19 cellular contexts compared by ENCODE assay signal in genomic region chr20:63958964-63959698, GRCh38. TPM values are rescaled to one million over a fixed set of nuclear protein-coding genes. Genes with fewer than 3 reads are reported as not detected.
DNase-seq lines count a peak whose midpoint lies in the region; ATAC-seq and TF ChIP-seq lines count a peak whose summit lies in the region.
"Had no signal": no experiment of that assay in that cellular context is flagged by ENCODE, and none has a peak within 500 bp of the region (broad histone marks: within the 10 kb centered on the region; RNA-seq: fewer than 3 reads in every experiment).

No MANE protein-coding gene starts in this region.

- H3K36me3 ChIP-seq in BLaER1 = peaks cover 57% of the 10 kb centered on the region
- H3K36me3 ChIP-seq in GM23338 (ENCODE audit: insufficient read depth) = no peaks in the 10 kb centered on the region
- peaks cover 11% of the 10 kb centered on the region for H3K36me3 ChIP-seq in endodermal cell (ENCODE audit: control insufficient read depth, insufficient read depth, low read length)
- H3K36me3 ChIP-seq in brain microvascular endothelial cell (replicated peaks) = peaks cover 40% of the 10 kb centered on the region

- H3K9ac ChIP-seq in BLaER1 (no peak overlapping the region), endodermal cell (ENCODE audit: extremely low read depth, low read length, poor library complexity, severe bottlenecking) (no peak overlapping the region)

- peaks cover 38% of the 10 kb centered on the region for H3K4me1 ChIP-seq in BLaER1
- H3K4me1 ChIP-seq in GM23338 (ENCODE audit: insufficient read depth) = peaks cover 18% of the 10 kb centered on the region
- H3K4me1 ChIP-seq in endodermal cell (ENCODE audit: control insufficient read depth, insufficient read depth, low read length) = peaks cover 15% of the 10 kb centered on the region

- in situ Hi-C loops in brain microvascular endothelial cell (cut with HindIII; ENCODE audit: low pct_ligation_motif_present, low sequenced_read_pairs) = no loop called here

- H2AFZ ChIP-seq in GM23338 = no peak overlapping the region

- H3K27ac Mint-ChIP-seq in GM23338 = no peak overlapping the region
- H3K27ac Mint-ChIP-seq in endodermal cell = peak overlapping the region; percentile 85
- H3K27ac Mint-ChIP-seq: HFFc6, T-helper 17 cell had no signal

- H4K20me1 ChIP-seq in BLaER1 = peaks cover 30% of the 10 kb centered on the region
- H4K20me1 ChIP-seq in GM23338 (replicated peaks; ENCODE audit: insufficient read depth) = peaks cover 12% of the 10 kb centered on the region

- CTCF ChIA-PET in RWPE1 (lab: Yijun Ruan, JAX) = interaction anchor here (0.7 to 1.2 kb wide), 4 partner anchors 15 to 1152 kb away, joined by 4 to 5 read pairs (median 4); partner anchors contain the start of genes PRPF6 and SAMD10

- H3K27me3 Mint-ChIP-seq in GM23338 (ENCODE audit: insufficient read depth, low read depth, poor library complexity) = peaks cover 10% of the 10 kb centered on the region
- H3K27me3 Mint-ChIP-seq in endodermal cell (ENCODE audit: insufficient read depth) = no peaks in the 10 kb centered on the region
- H3K27me3 Mint-ChIP-seq: T-helper 17 cell had no signal

- no peaks in the 10 kb centered on the region for H3K9me2 ChIP-seq in GM23338 (ENCODE audit: insufficient read depth)

- peaks cover 17% of the 10 kb centered on the region for H3K79me2 ChIP-seq in GM23338 (replicated peaks; ENCODE audit: insufficient read depth)

- H3K4me1 Mint-ChIP-seq in GM23338 (peaks cover 28% of the 10 kb centered on the region), endodermal cell (peaks cover 25% of the 10 kb centered on the region)

- no peaks in the 10 kb centered on the region for H3K27me3 ChIP-seq in BLaER1
- no peaks in the 10 kb centered on the region for H3K27me3 ChIP-seq in GM23338 (ENCODE audit: insufficient read depth)
- no peaks in the 10 kb centered on the region for H3K27me3 ChIP-seq in endodermal cell (ENCODE audit: control insufficient read depth, insufficient read depth, low read length, poor library complexity, severe bottlenecking)
- H3K27me3 ChIP-seq in brain microvascular endothelial cell (replicated peaks) = no peaks in the 10 kb centered on the region

- 72 to 84% methylated on average over 6 to 10 of the region's 10 CpGs for WGBS in endodermal cell (ENCODE audit: insufficient coverage in 1 of 2, insufficient read length in 1 of 2), 2 experiments

- 0 out of 2 replicates have a peak overlapping the region, but pooled peaks have one; percentile 7 for H3K4me2 ChIP-seq in BLaER1
- peak overlapping the region; percentile 62 for H3K4me2 ChIP-seq in GM23338

- 0 out of 2 replicates have a peak, but pooled peaks cover 11% of the 10 kb centered on the region for H3F3A ChIP-seq in GM23338 (replicated peaks; ENCODE audit: low read depth)

- H3K27ac ChIP-seq in BLaER1 (no peak overlapping the region), GM23338 (ENCODE audit: low read depth) (peak overlapping the region; percentile 63; the same call in 1 of the 2 replicates), RWPE1 (peak overlapping the region; percentile 99), endodermal cell (ENCODE audit: low read depth, low read length) (no peak overlapping the region), brain microvascular endothelial cell (no peak overlapping the region)

- H3K9me3 Mint-ChIP-seq in GM23338 = no peaks in the 10 kb centered on the region
- H3K9me3 Mint-ChIP-seq in endodermal cell = peaks cover 2% of the 10 kb centered on the region
- H3K9me3 Mint-ChIP-seq: HFFc6 had no signal

- POLR2A ChIA-PET in RWPE1 (lab: Yijun Ruan, JAX; ENCODE audit: low non-redundant PET) = no interaction called here

- H3K9me3 ChIP-seq in BLaER1 (peaks cover 4% of the 10 kb centered on the region; the same call in 1 of the 2 replicates), endodermal cell (ENCODE audit: control insufficient read depth, low read length) (peaks cover 6% of the 10 kb centered on the region)

- peaks cover 29% of the 10 kb centered on the region; the same call in 2 of the 3 replicates for H3K36me3 Mint-ChIP-seq in GM23338 (ENCODE audit: low read depth)
- peaks cover 24% of the 10 kb centered on the region for H3K36me3 Mint-ChIP-seq in endodermal cell (ENCODE audit: low read depth)

- DNase-seq in GM23338 (ENCODE audit: low spot score) (no peak), RWPE1 (ENCODE audit: low spot score) (no peak), endodermal cell (no peak), RKO (ENCODE audit: low spot score) (no peak), brain microvascular endothelial cell (no peak)
- no peak for DNase-seq in activated CD4-positive, alpha-beta T cell treated with anti-CD3 and anti-CD28 coated beads, Interleukin-2, amount 50 U/mL, for 4 hours
- DNase-seq: DMS153; EL; HFFc6; NCI-H1436 treated with DMSO at 0.1 percent for 48 hours; NCI-H2081 treated with DMSO at 0.1 percent for 48 hours; NCI-H2227 treated with DMSO at 0.1 percent for 48 hours; NCI-H526; NK-92 treated with Interleukin-12 subunit alpha and Interleukin-12 subunit beta, amount 100 ng/mL, for 24 hours; PC-3; T-helper 17 cell had no signal

- no peak for TF ChIP-seq CTCF in GM23338 (conservative IDR thresholded peaks at IDR 0.05; ENCODE audit: low read depth in 2 of 2)
- TF ChIP-seq CTCF in RWPE1 (conservative IDR thresholded peaks at IDR 0.05; ENCODE audit: low read depth) = no peak
- no peak for TF ChIP-seq CTCF in endodermal cell (conservative IDR thresholded peaks at IDR 0.05)
- no peak for TF ChIP-seq CTCF in brain microvascular endothelial cell (IDR thresholded peaks at IDR 0.05; ENCODE audit: low read depth, low read length, missing control alignments)

- H3K4me3 ChIP-seq in BLaER1 (no peak overlapping the region), GM23338 (0 out of 2 replicates have a peak overlapping the region, but pooled peaks have one; percentile 20), endodermal cell (ENCODE audit: low read length) (no peak overlapping the region), brain microvascular endothelial cell (ENCODE audit: low read depth, low read length) (no peak overlapping the region)

- H3K4me3 Mint-ChIP-seq in GM23338 = peak overlapping the region; percentile 32; the same call in 1 of the 3 replicates
- H3K4me3 Mint-ChIP-seq in endodermal cell = no peak overlapping the region
- H3K4me3 Mint-ChIP-seq: HFFc6 had no signal

- peak; percentile 0; the same call in 1 of the 3 replicates for ATAC-seq in GM23338
- ATAC-seq: PC-3, Right ventricle myocardium inferior, SK-N-SH treated with all-trans-retinoic acid at 6 μM for 48 hours, T-helper 17 cell had no signal

TF ChIP-seq in GM23338, 12 proteins besides CTCF, POLR2A, EP300 and RAD21 (continues in another document):
- TF ChIP-seq POLR2AphosphoS5 (IDR thresholded peaks at IDR 0.05; ENCODE audit: low read depth) (no peak), REST (IDR thresholded peaks at IDR 0.05; ENCODE audit: unreplicated experiment) (no peak), ZNF331 (CRISPR knock-in tag; IDR thresholded peaks at IDR 0.05; ENCODE audit: low read depth) (no peak)

RNA-seq across cellular contexts. Expression of gene UCKL1, which starts 2.9 kb away (rescaled TPM):
- 46.5 and 56.8 TPM in 2 replicates for total RNA-seq in GM23338 (2014; rRNA removed; shearing (Covaris generic))
- polyA plus RNA-seq in GM23338 (2016; fragmentation: Nextera tagmentation; extraction: Ambion mirVana) = 82.5 and 89.3 TPM in 2 replicates
- total RNA-seq in endodermal cell = 10 to 100 TPM; 36.5 to 47.8 TPM
- 41.0 TPM for polyA plus RNA-seq in endodermal cell (2013, experiment 1 of 2)
- polyA plus RNA-seq in endodermal cell (2013, experiment 2 of 2) = 37.5 TPM

RNA-seq across cellular contexts. Expression of gene ZNF512B, which starts 10.6 kb away (rescaled TPM):
- 21.4 and 28.8 TPM in 2 replicates for total RNA-seq in GM23338 (2014; rRNA removed; shearing (Covaris generic))
- polyA plus RNA-seq in GM23338 (2016; fragmentation: Nextera tagmentation; extraction: Ambion mirVana) = 6.0 and 6.1 TPM in 2 replicates
- total RNA-seq in endodermal cell = 10 to 100 TPM; 23.7 to 26.8 TPM
- polyA plus RNA-seq in endodermal cell (2013, experiment 1 of 2) = 14.3 TPM
- polyA plus RNA-seq in endodermal cell (2013, experiment 2 of 2) = 11.6 TPM

RNA-seq across cellular contexts. Expression of gene SAMD10, which starts 20.3 kb away (rescaled TPM):
- total RNA-seq in GM23338 (2014; rRNA removed; shearing (Covaris generic)) = 2.8 and 7.3 TPM in 2 replicates
- polyA plus RNA-seq in GM23338 (2016; fragmentation: Nextera tagmentation; extraction: Ambion mirVana) = 2.1 and 3.2 TPM in 2 replicates
- total RNA-seq in endodermal cell = 1 to 10 TPM; 5.6 to 6.0 TPM
- 7.2 TPM for polyA plus RNA-seq in endodermal cell (2013, experiment 1 of 2)
- 7.0 TPM for polyA plus RNA-seq in endodermal cell (2013, experiment 2 of 2)

RNA-seq across cellular contexts. Expression of gene PRPF6, which starts 21.8 kb away (rescaled TPM):
- 73.5 and 79.9 TPM in 2 replicates for total RNA-seq in GM23338 (2014; rRNA removed; shearing (Covaris generic))
- 53.8 and 56.2 TPM in 2 replicates for polyA plus RNA-seq in GM23338 (2016; fragmentation: Nextera tagmentation; extraction: Ambion mirVana)
- total RNA-seq in endodermal cell = 10 to 100 TPM; 73.3 to 73.9 TPM
- 58.8 TPM for polyA plus RNA-seq in endodermal cell (2013, experiment 1 of 2)
- 53.3 TPM for polyA plus RNA-seq in endodermal cell (2013, experiment 2 of 2)

Comparison
In these comparisons a context has a peak if more than half of its experiments do, and no peak if none do; other contexts are left out.
1. H3K27ac ChIP-seq: peak in GM23338 (single experiment) and RWPE1 (single experiment); none in BLaER1 (single experiment), endodermal cell (single experiment) and brain microvascular endothelial cell (single experiment).